10 cellular contexts compared by ENCODE assay signal in the genomic region with DNA sequence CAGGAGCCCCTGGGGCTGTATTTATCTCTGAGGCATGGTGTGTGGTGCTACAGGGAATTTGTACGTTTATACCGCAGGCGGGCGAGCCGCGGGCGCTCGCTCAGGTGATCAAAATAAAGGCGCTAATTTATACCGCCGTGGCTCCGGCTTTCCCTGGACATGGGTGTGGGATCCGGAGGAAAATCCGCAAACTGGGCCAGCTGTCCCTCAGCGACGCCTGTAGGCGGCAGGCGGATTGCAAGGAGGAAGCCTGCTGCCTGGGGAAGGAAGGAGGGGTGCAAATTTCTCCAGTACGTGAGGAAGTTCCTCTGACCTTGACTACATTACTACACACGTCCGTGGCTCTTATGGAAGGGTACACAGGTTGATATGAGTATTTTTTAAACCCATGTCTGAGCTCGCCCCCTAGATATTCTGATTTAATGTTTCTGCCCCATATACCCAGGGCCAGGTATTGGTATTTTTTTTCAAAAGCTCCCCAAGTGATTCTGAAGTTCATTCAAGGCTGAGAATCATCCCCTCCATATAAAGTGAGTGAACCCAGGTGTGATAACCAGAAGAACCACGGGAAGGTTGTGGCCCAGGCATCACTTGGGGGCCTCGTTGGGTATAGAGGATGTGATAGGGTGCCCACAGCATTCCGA. TPM values are rescaled to one million over a fixed set of nuclear protein-coding genes. Genes with fewer than 3 reads are reported as not detected.
DNase-seq lines count a peak whose midpoint lies in the region; ATAC-seq, FAIRE-seq and TF ChIP-seq lines count a peak whose summit lies in the region.
"Had no signal": no experiment of that assay in that cellular context is flagged by ENCODE, and none has a peak within 500 bp of the region (broad histone marks: within the 10 kb centered on the region; RNA-seq: fewer than 3 reads in every experiment).

No MANE protein-coding gene starts in this region.

- peak; percentile 67 for TF ChIP-seq CTCF in bronchial epithelial cell (IDR thresholded peaks at IDR 0.05; ENCODE audit: insufficient read depth, low read length, severe bottlenecking)
- no peak for TF ChIP-seq CTCF in coronary artery (IDR thresholded peaks at IDR 0.05)

- H3K9me3 ChIP-seq in aorta (ENCODE audit: control insufficient read depth, low read length) = peaks cover 2% of the 10 kb centered on the region

- H3K27me3 ChIP-seq in bronchial epithelial cell (ENCODE audit: control insufficient read depth, insufficient read depth, low read length) (peaks cover 57% of the 10 kb centered on the region), aorta (ENCODE audit: control insufficient read depth in 1 of 2, insufficient read depth in 2 of 2, low read length in 1 of 2) (peaks cover 0 to 3% of the 10 kb centered on the region in 2 donors)

- intact Hi-C loops in aorta (cut with DNase I) = no loop called here

- ATAC-seq in GM21526 (IDR thresholded peaks at IDR 0.05; ENCODE audit: low FRiP score, unreplicated experiment) (no peak), GM21390 (IDR thresholded peaks at IDR 0.05; ENCODE audit: unreplicated experiment) (no peak), aorta (ENCODE audit: low FRiP score) (no peak)
- ATAC-seq: activated naive CD4-positive, alpha-beta T cell treated with anti-CD3 and anti-CD28 coated beads, Interleukin-2, amount 50 U/mL, for 72 hours had no signal

- H3K4me1 ChIP-seq in aorta (ENCODE audit: control insufficient read depth in 1 of 2, insufficient read depth in 2 of 2, low read length in 2 of 2) = no peaks in the 10 kb centered on the region

- WGBS in aorta, 2 donors = 12 to 13% methylated on average over 25 of the region's 25 CpGs

- H3K36me3 ChIP-seq in bronchial epithelial cell (ENCODE audit: control insufficient read depth, insufficient read depth, low read length) = no peaks in the 10 kb centered on the region
- H3K36me3 ChIP-seq in aorta (ENCODE audit: control insufficient read depth in 1 of 2, insufficient read depth in 2 of 2, low read length in 1 of 2) = no peaks in the 10 kb centered on the region

- H3K27ac ChIP-seq in coronary artery (no peak overlapping the region), aorta (ENCODE audit: low read depth in 1 of 2, low read length in 2 of 2) (no peak overlapping the region)

- FAIRE-seq in bronchial epithelial cell (lab: Jason Lieb, UNC) = no peak

- DNase-seq in DMS114 treated with DMSO at 0.1 percent for 48 hours (lab: John Stamatoyannopoulos, UW; ENCODE audit: unreplicated experiment) (peak; percentile 11), LHCN-M2 (ENCODE audit: low read depth) (peak; percentile 65), bronchial epithelial cell (ENCODE audit: low read depth) (peak; percentile 17), myocyte (ENCODE audit: low read depth) (peak; percentile 74), coronary artery (ENCODE audit: low spot score) (no peak), aorta (no peak)
- DNase-seq: SHP77 had no signal

- no peak overlapping the region for H3K4me3 ChIP-seq in bronchial epithelial cell (ENCODE audit: low read depth, low read length)
- H3K4me3 ChIP-seq in coronary artery = no peak overlapping the region
- H3K4me3 ChIP-seq in aorta (ENCODE audit: low read length in 2 of 2) = no peak overlapping the region

RNA-seq across cellular contexts. Expression of a gene that starts 2.8 kb away (rescaled TPM):
- total RNA-seq in LHCN-M2 (2014; rRNA removed) = 421 and 521 TPM in 2 replicates
- polyA plus RNA-seq in LHCN-M2 (2012) = 96.3 TPM
- total RNA-seq in bronchial epithelial cell = not detected in 2 replicates
- total RNA-seq in myocyte = 398 and 510 TPM in 2 replicates
- polyA plus RNA-seq in myocyte (2012) = 97.5 TPM
- not detected for total RNA-seq in aorta
- not detected for polyA plus RNA-seq in aorta
- total RNA-seq: activated naive CD4-positive, alpha-beta T cell treated with anti-CD3 and anti-CD28 coated beads, Interleukin-2, amount 50 U/mL, for 72 hours had no signal

RNA-seq across cellular contexts. Expression of a gene that starts 12.5 kb away (rescaled TPM):
- total RNA-seq in LHCN-M2 (2014; rRNA removed) = 0.13 and 0.17 TPM in 2 replicates
- polyA plus RNA-seq in LHCN-M2 (2012) = 0.16 TPM
- not detected in 2 replicates for total RNA-seq in bronchial epithelial cell
- 0.27 and 0.57 TPM in 2 replicates for total RNA-seq in myocyte
- 0.54 TPM for polyA plus RNA-seq in myocyte (2012)
- not detected for total RNA-seq in aorta
- not detected for polyA plus RNA-seq in aorta
- total RNA-seq: activated naive CD4-positive, alpha-beta T cell treated with anti-CD3 and anti-CD28 coated beads, Interleukin-2, amount 50 U/mL, for 72 hours had no signal

Comparison
In these comparisons a context has a peak if more than half of its experiments do, and no peak if none do; other contexts are left out.
1. DNase-seq: peak in DMS114 treated with DMSO at 0.1 percent for 48 hours (single experiment), LHCN-M2 (single experiment), bronchial epithelial cell (single experiment) and myocyte (single experiment); none in coronary artery (single experiment) and aorta (0 of 2).
2. RNA of a gene that starts 2.8 kb away (total RNA-seq): 421 to 521 TPM in LHCN-M2 and 398 to 510 TPM in myocyte; not detected in bronchial epithelial cell and not detected in aorta; every median in the first group is over 100 times any median in the second.